ENCODE assay signal across 1 cellular context in the genomic region with DNA sequence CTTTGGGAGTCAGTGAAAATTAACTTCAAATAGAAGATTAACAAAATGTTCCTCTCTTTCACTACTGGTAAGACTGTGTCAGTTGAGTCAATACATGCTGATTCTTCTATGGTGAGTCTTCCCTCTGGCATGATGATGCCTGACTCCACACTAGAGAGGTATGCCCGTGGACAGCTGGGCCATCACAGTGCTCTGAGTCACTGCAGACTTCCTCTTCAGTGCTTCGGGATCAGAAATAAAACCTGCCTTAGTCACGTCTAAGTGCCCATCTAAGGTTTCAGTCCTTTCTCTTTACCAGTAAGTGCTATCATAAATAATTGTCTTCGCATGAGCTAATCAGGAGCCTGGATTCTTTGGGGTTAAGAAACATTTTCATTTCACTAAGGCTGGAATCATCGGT.
TF ChIP-seq lines count a peak whose summit lies in the region.

No MANE protein-coding gene starts in this region.

TF ChIP-seq in IMR-90, 13 proteins besides CTCF, POLR2A, EP300 and RAD21:
- TF ChIP-seq MAFK (IDR thresholded peaks at IDR 0.05; ENCODE audit: low read depth, low read length) (peak; percentile 44; the same call in 1 of the 2 replicates), BHLHE40 (IDR thresholded peaks at IDR 0.05; ENCODE audit: low read depth, low read length) (peak; percentile 72), RCOR1 (IDR thresholded peaks at IDR 0.05; ENCODE audit: insufficient replicate concordance, low read length) (peak; percentile 94), CEBPB (IDR thresholded peaks at IDR 0.05; ENCODE audit: low read depth, low read length) (no peak), NFE2L2 (IDR thresholded peaks at IDR 0.05; ENCODE audit: low read depth, low read length) (peak; percentile 25; the same call in 1 of the 2 replicates), RFX5 (IDR thresholded peaks at IDR 0.05; ENCODE audit: low read depth, low read length) (no peak), MXI1 (IDR thresholded peaks at IDR 0.05; ENCODE audit: borderline replicate concordance, low read depth, low read length) (no peak), FOS (IDR thresholded peaks at IDR 0.05; ENCODE audit: low read depth, low read length) (peak; percentile 98), CHD1 (IDR thresholded peaks at IDR 0.05; ENCODE audit: low read depth, low read length) (no peak), SMC3 (IDR thresholded peaks at IDR 0.05; ENCODE audit: low read depth, low read length) (no peak), MAZ (IDR thresholded peaks at IDR 0.05; ENCODE audit: borderline replicate concordance, low read depth, low read length) (no peak)
- TF ChIP-seq, protein P1, sequence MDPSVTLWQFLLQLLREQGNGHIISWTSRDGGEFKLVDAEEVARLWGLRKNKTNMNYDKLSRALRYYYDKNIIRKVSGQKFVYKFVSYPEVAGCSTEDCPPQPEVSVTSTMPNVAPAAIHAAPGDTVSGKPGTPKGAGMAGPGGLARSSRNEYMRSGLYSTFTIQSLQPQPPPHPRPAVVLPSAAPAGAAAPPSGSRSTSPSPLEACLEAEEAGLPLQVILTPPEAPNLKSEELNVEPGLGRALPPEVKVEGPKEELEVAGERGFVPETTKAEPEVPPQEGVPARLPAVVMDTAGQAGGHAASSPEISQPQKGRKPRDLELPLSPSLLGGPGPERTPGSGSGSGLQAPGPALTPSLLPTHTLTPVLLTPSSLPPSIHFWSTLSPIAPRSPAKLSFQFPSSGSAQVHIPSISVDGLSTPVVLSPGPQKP (IDR thresholded peaks at IDR 0.05; ENCODE audit: borderline replicate concordance, low read depth, low read length), result no peak
- TF ChIP-seq, protein P2, sequence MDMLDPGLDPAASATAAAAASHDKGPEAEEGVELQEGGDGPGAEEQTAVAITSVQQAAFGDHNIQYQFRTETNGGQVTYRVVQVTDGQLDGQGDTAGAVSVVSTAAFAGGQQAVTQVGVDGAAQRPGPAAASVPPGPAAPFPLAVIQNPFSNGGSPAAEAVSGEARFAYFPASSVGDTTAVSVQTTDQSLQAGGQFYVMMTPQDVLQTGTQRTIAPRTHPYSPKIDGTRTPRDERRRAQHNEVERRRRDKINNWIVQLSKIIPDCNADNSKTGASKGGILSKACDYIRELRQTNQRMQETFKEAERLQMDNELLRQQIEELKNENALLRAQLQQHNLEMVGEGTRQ (IDR thresholded peaks at IDR 0.05; ENCODE audit: low read depth, low read length), result no peak
